ENCODE assay signal across 1 cellular context in genomic region chr21:33362044-33362555, GRCh38.
TF ChIP-seq lines count a peak whose summit lies in the region.

No MANE protein-coding gene starts in this region.

TF ChIP-seq in K562, 482 proteins besides CTCF, POLR2A, EP300 and RAD21:
- no peak for TF ChIP-seq ELK3 (CRISPR knock-in tag; IDR thresholded peaks at IDR 0.05)
- no peak for TF ChIP-seq JUNB (CRISPR knock-in tag; conservative IDR thresholded peaks at IDR 0.05)
- TF ChIP-seq KDM5B (IDR thresholded peaks at IDR 0.05; ENCODE audit: insufficient replicate concordance, low read depth, low read length), result peak; percentile 87
- no peak for TF ChIP-seq ZNF217 (CRISPR knock-in tag; IDR thresholded peaks at IDR 0.05)
- TF ChIP-seq POLR2B (IDR thresholded peaks at IDR 0.05; ENCODE audit: low read depth, partially characterized antibody), result peak; percentile 52
- 0 out of 2 replicates have a peak, but pooled peaks have one; percentile 30 for TF ChIP-seq ZNF561 (CRISPR knock-in tag; conservative IDR thresholded peaks at IDR 0.05)
- no peak for TF ChIP-seq PPARD (CRISPR knock-in tag; IDR thresholded peaks at IDR 0.05)
- TF ChIP-seq ZNF445 (CRISPR knock-in tag; IDR thresholded peaks at IDR 0.05; ENCODE audit: low read depth), result 0 out of 2 replicates have a peak, but pooled peaks have one; percentile 50
- peak; percentile 23 for TF ChIP-seq GTF2B (IDR thresholded peaks at IDR 0.05; ENCODE audit: extremely low read depth, insufficient read length)
- no peak for TF ChIP-seq XRCC4 (IDR thresholded peaks at IDR 0.05; ENCODE audit: extremely low read depth, insufficient read depth, insufficient read length)
- TF ChIP-seq SREBF2 (CRISPR knock-in tag; IDR thresholded peaks at IDR 0.05), result no peak
- no peak for TF ChIP-seq ZBTB33 (CRISPR knock-in tag; IDR thresholded peaks at IDR 0.05)
- TF ChIP-seq ELF4 (CRISPR knock-in tag; IDR thresholded peaks at IDR 0.05), result no peak
- TF ChIP-seq THAP12 (CRISPR knock-in tag; IDR thresholded peaks at IDR 0.05), result no peak
- TF ChIP-seq ELF1 (tag; IDR thresholded peaks at IDR 0.05), result peak; percentile 18; the same call in 1 of the 2 replicates
- TF ChIP-seq L3MBTL2 (IDR thresholded peaks at IDR 0.05), result 0 out of 2 replicates have a peak, but pooled peaks have one; percentile 11
- TF ChIP-seq ARID2 (IDR thresholded peaks at IDR 0.05), result no peak
- TF ChIP-seq CHD4 (IDR thresholded peaks at IDR 0.05; ENCODE audit: insufficient read depth, insufficient replicate concordance, low read depth, low read length, poor library complexity, severe bottlenecking), result no peak
- peak; percentile 40; the same call in 1 of the 2 replicates for TF ChIP-seq PHF8 (IDR thresholded peaks at IDR 0.05; ENCODE audit: borderline replicate concordance, low read length)
- TF ChIP-seq CHAMP1 (IDR thresholded peaks at IDR 0.05), result no peak
- no peak for TF ChIP-seq NR2C1 (IDR thresholded peaks at IDR 0.05)
- TF ChIP-seq NR2C1 (tag; IDR thresholded peaks at IDR 0.05), result no peak
- peak in 1 of 2 experiments; percentile 37; a peak in 1 of 4 replicates for TF ChIP-seq FOXK2 (conservative IDR thresholded peaks at IDR 0.05 in 1 of 2, IDR thresholded peaks at IDR 0.05 in 1 of 2; ENCODE audit: low read depth in 2 of 2)
- TF ChIP-seq KLF6 (CRISPR knock-in tag; IDR thresholded peaks at IDR 0.05; ENCODE audit: borderline replicate concordance), result no peak
- TF ChIP-seq FOXA3 (CRISPR knock-in tag; conservative IDR thresholded peaks at IDR 0.05 in 1 of 2, IDR thresholded peaks at IDR 0.05 in 1 of 2), result peak in 1 of 2 experiments; percentile 71; a peak in 1 of 4 replicates
- TF ChIP-seq MLLT1 (IDR thresholded peaks at IDR 0.05), result 0 out of 4 replicates have a peak, but pooled peaks of 1 of the 2 experiments have one; percentile 29
- TF ChIP-seq ZBTB26 (CRISPR knock-in tag; IDR thresholded peaks at IDR 0.05), result 0 out of 2 replicates have a peak, but pooled peaks have one; percentile 25
- 0 out of 2 replicates have a peak, but pooled peaks have one; percentile 10 for TF ChIP-seq ZFP30 (CRISPR knock-in tag; IDR thresholded peaks at IDR 0.05; ENCODE audit: borderline replicate concordance)
- TF ChIP-seq NFATC3 (IDR thresholded peaks at IDR 0.05), result no peak
- TF ChIP-seq MXD1 (CRISPR knock-in tag; IDR thresholded peaks at IDR 0.05; ENCODE audit: borderline replicate concordance, poor library complexity, severe bottlenecking), result no peak
- 0 out of 2 replicates have a peak, but pooled peaks have one; percentile 39 for TF ChIP-seq OTX1 (CRISPR knock-in tag; IDR thresholded peaks at IDR 0.05)
- no peak for TF ChIP-seq PYGO2 (tag; IDR thresholded peaks at IDR 0.05)
- no peak for TF ChIP-seq WHSC1 (IDR thresholded peaks at IDR 0.05; ENCODE audit: low read length)
- 0 out of 4 replicates have a peak, but pooled peaks of 1 of the 2 experiments have one; percentile 27 for TF ChIP-seq MAZ (CRISPR knock-in tag; conservative IDR thresholded peaks at IDR 0.05 in 1 of 2, IDR thresholded peaks at IDR 0.05 in 1 of 2)
- TF ChIP-seq SUPT5H (IDR thresholded peaks at IDR 0.05), result peak; percentile 69
- no peak for TF ChIP-seq HLTF (IDR thresholded peaks at IDR 0.05)
- 0 out of 4 replicates have a peak, but pooled peaks of 1 of the 2 experiments have one; percentile 13 for TF ChIP-seq MNT (conservative IDR thresholded peaks at IDR 0.05)
- no peak for TF ChIP-seq PKNOX1 (IDR thresholded peaks at IDR 0.05)
- no peak for TF ChIP-seq HOXB6 (CRISPR knock-in tag; IDR thresholded peaks at IDR 0.05; ENCODE audit: borderline replicate concordance)
- TF ChIP-seq RBM15 (IDR thresholded peaks at IDR 0.05; ENCODE audit: insufficient read depth, low read length), result no peak
- TF ChIP-seq THRB (CRISPR knock-in tag; conservative IDR thresholded peaks at IDR 0.05), result 0 out of 2 replicates have a peak, but pooled peaks have one; percentile 67
- TF ChIP-seq ZNF212 (CRISPR knock-in tag; IDR thresholded peaks at IDR 0.05), result no peak
- TF ChIP-seq ZNF75A (CRISPR knock-in tag; IDR thresholded peaks at IDR 0.05), result 0 out of 2 replicates have a peak, but pooled peaks have one; percentile 51
TF ChIP-seq in K562: peak in this region for 19.
